Comparison of ENCODE assay signal across 11 cellular contexts in the genomic region with DNA sequence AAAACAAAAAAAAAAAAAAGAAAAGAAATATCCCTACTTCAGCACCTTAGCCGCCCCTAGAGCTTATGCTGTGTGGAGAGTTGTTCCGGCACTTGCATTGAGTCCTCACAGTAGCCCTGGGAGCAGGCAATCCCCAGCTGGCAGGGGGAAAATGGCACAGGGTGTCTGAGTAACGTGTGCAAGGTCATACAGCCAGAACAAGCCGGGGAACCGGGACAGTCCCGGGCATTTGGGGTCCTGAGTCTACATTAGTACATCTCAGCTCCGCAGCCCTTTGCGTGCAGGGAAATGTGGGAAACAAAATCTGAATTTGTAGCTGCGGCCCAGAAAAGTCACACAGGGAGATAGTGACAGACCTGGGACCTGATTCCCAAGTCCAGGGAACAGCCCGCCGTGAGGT. TPM values are rescaled to one million over a fixed set of nuclear protein-coding genes. Genes with fewer than 3 reads are reported as not detected.
A peak's percentile ranks its signal among the peaks of the same experiment; 100 is the strongest.
DNase-seq lines count a peak whose midpoint lies in the region; ATAC-seq and TF ChIP-seq lines count a peak whose summit lies in the region.
"Had no signal": no experiment of that assay in that cellular context is flagged by ENCODE, and none has a peak within 500 bp of the region (broad histone marks: within the 10 kb centered on the region; RNA-seq: fewer than 3 reads in every experiment).

No MANE protein-coding gene starts in this region.

- intact Hi-C loops in left ventricle myocardium inferior (cut with micrococcal nuclease) = no loop called here
- intact Hi-C loops in Right ventricle myocardium superior (cut with DNase I) = loop anchor here (10.0 kb wide), 1 partner anchor 152 kb away; a partner anchor contains a TSS
- intact Hi-C loops in vagina (cut with DNase I) = loop anchor here (5.0 kb wide), 1 partner anchor 299 kb away; a partner anchor contains a TSS

- TF ChIP-seq CTCF in left ventricle myocardium inferior (IDR thresholded peaks at IDR 0.05; ENCODE audit: borderline replicate concordance) (no peak), brain (conservative IDR thresholded peaks at IDR 0.05) (no peak), vagina (IDR thresholded peaks at IDR 0.05) (no peak)

- H3K4me3 ChIP-seq in left ventricle myocardium inferior = peak overlapping the region; percentile 2
- H3K4me3 ChIP-seq in vagina = no peak overlapping the region
- H3K4me3 ChIP-seq: mucosa of descending colon, smooth muscle cell had no signal

- peaks cover 30% of the 10 kb centered on the region for H3K4me1 Mint-ChIP-seq in brain
- peaks cover 29 to 42% (median 37%) of the 10 kb centered on the region in 3 donors for H3K4me1 Mint-ChIP-seq in naive B cell

- DNase-seq in left ventricle myocardium inferior (no peak), Right ventricle myocardium superior (no peak), naive B cell (no peak), vagina (ENCODE audit: extremely low spot score in 2 of 2) (no peak), HCEC 1CT (no peak)
- DNase-seq: activated gamma-delta T cell treated with Interleukin-2 at 50 U/mL for 16 hours had no signal

- TF ChIP-seq POLR2A in vagina (IDR thresholded peaks at IDR 0.05) = no peak

- H3K27me3 ChIP-seq in left ventricle myocardium inferior (ENCODE audit: low read depth) = no peaks in the 10 kb centered on the region
- H3K27me3 ChIP-seq in vagina = no peaks in the 10 kb centered on the region

- H3K4me3 Mint-ChIP-seq in brain (peak overlapping the region in 3 of 5 experiments; percentile 29 to 68 (median 43)), naive B cell (peak overlapping the region in 3 of 8 donors; percentile 47 to 75 (median 74))

- no peak for ATAC-seq in Right ventricle myocardium superior (ENCODE audit: poor library complexity)
- no peak for ATAC-seq in naive B cell (ENCODE audit: low read depth in 2 of 2)
- ATAC-seq in HG03045 (IDR thresholded peaks at IDR 0.05; ENCODE audit: unreplicated experiment) = no peak
- ATAC-seq in GM21526 (IDR thresholded peaks at IDR 0.05; ENCODE audit: low FRiP score, unreplicated experiment) = no peak

- H3K27me3 Mint-ChIP-seq in brain = no peaks in the 10 kb centered on the region
- no peaks in the 10 kb centered on the region for H3K27me3 Mint-ChIP-seq in naive B cell

- H3K4me1 ChIP-seq in left ventricle myocardium inferior (peaks cover 48% of the 10 kb centered on the region), vagina (peaks cover 43% of the 10 kb centered on the region)

- H3K9me3 ChIP-seq in left ventricle myocardium inferior (replicated peaks) = no peaks in the 10 kb centered on the region
- no peaks in the 10 kb centered on the region for H3K9me3 ChIP-seq in vagina
- H3K9me3 ChIP-seq: mucosa of descending colon had no signal

- H3K27ac Mint-ChIP-seq in brain = peak overlapping the region in 1 of 5 experiments; percentile 21
- peak overlapping the region in 5 of 6 donors; percentile 30 to 94 (median 89) for H3K27ac Mint-ChIP-seq in naive B cell

- H3K36me3 Mint-ChIP-seq in brain (peaks cover 18% of the 10 kb centered on the region), naive B cell (no peaks in the 10 kb centered on the region)

- H3K27ac ChIP-seq in left ventricle myocardium inferior (replicated peaks) = peak overlapping the region; percentile 92
- H3K27ac ChIP-seq in vagina = peak overlapping the region; percentile 68

- H3K9me3 Mint-ChIP-seq in brain (no peaks in the 10 kb centered on the region), naive B cell (no peaks in the 10 kb centered on the region)

- peaks cover 41% of the 10 kb centered on the region for H3K36me3 ChIP-seq in left ventricle myocardium inferior
- peaks cover 0 to 24% of the 10 kb centered on the region in 2 donors for H3K36me3 ChIP-seq in vagina

RNA-seq across cellular contexts. Expression of a gene that starts 3.4 kb away (rescaled TPM):
- total RNA-seq in left ventricle myocardium inferior = 19.7 TPM
- total RNA-seq in Right ventricle myocardium superior = 25.0 TPM
- polyA plus RNA-seq in brain (ENCODE audit: insufficient read depth, low read depth, low replicate concordance) = 28.6 TPM
- 10 to 100 TPM; 11.7 to 22.6 (median 13.6) TPM for polyA plus RNA-seq in naive B cell (ENCODE audit: low read depth in 6 of 6)
- total RNA-seq in vagina = 19.2 TPM

RNA-seq across cellular contexts. Expression of a gene that starts 44.5 kb away (rescaled TPM):
- total RNA-seq in left ventricle myocardium inferior (5.6 TPM), Right ventricle myocardium superior (6.0 TPM), vagina (50.1 TPM)
- polyA plus RNA-seq in brain (ENCODE audit: insufficient read depth, low read depth, low replicate concordance) (94.1 TPM), naive B cell (ENCODE audit: low read depth in 6 of 6) (1 to 10 TPM in 4 of 6 donors, under 1 TPM in 2; 0.22 to 6.4 (median 1.7) TPM)
